In the genomic region with DNA sequence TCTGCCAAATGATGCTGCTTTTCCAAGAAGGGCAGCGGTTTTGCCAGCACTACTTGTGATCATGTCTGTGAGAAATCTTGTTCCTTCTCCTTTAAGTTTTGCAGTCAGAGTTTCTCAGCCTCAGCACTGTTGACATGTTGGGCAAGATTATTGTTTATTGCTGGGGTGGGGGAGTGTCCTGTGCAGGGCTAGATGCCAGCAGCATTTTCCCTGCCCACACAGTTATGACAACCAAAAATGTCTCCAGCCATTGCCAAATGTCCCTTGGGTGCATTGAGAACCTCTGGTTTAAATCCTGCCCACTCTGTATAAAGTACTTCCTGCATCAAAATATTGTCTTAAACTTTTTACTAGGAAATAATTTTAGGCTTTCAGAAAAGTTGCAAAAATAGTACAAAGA, we compare ENCODE assay signal across 23 cellular contexts. TPM values are rescaled to one million over a fixed set of nuclear protein-coding genes. Genes with fewer than 3 reads are reported as not detected.
"Had no signal": no experiment of that assay in that cellular context is flagged by ENCODE, and none has a peak within 500 bp of the region (broad histone marks: within the 10 kb centered on the region; RNA-seq: fewer than 3 reads in every experiment).

No MANE protein-coding gene starts in this region.

- DNase-seq: activated CD4-positive, alpha-beta T cell treated with anti-CD3 and anti-CD28 coated beads, Interleukin-2, amount 10 ng/mL, durations not matched to agents 7 days and 5 days; activated CD8-positive, alpha-beta memory T cell treated with anti-CD3 and anti-CD28 coated beads for 24 hours; activated CD8-positive, alpha-beta memory T cell treated with anti-CD3 and anti-CD28 coated beads, Interleukin-2, amount 50 U/mL, for 48 hours; activated effector memory CD4-positive, alpha-beta T cell treated with Interleukin-2 at 50 U/mL for 16 hours; activated naive CD4-positive, alpha-beta T cell treated with anti-CD3 and anti-CD28 coated beads, Interleukin-2, amount 10 ng/mL, durations not matched to agents 7 days and 5 days; activated naive CD8-positive, alpha-beta T cell treated with anti-CD3 and anti-CD28 coated beads, Interleukin-2, amount 50 U/mL, for 24 hours; activated T-cell treated with anti-CD3 and anti-CD28 coated beads, Interleukin-2, amount 50 U/mL, for 48 hours; effector memory CD8-positive, alpha-beta T cell; esophagus squamous epithelium; foreskin fibroblast; glutamatergic neuron; left lung; mesenchymal stem cell; naive thymus-derived CD4-positive, alpha-beta T cell; stimulated activated naive B cell treated with anti-CD40 and anti-IgM and Interleukin-4, amounts not matched to agents 10 μg/mL and 1 μg/mL and 100 μg/mL, for 72 hours; substantia nigra; T-helper 1 cell; T-helper 9 cell; tibial artery had no signal

- H3K36me3 ChIP-seq: cardiac muscle cell, esophagus squamous epithelium, left lung, tibial artery had no signal

- H3K27me3 ChIP-seq: esophagus squamous epithelium, left lung had no signal

- H3K4me3 Mint-ChIP-seq: activated CD4-positive, alpha-beta T cell treated with anti-CD3 and anti-CD28 coated beads, Interleukin-2, amount 10 ng/mL, durations not matched to agents 7 days and 5 days; activated naive CD4-positive, alpha-beta T cell treated with anti-CD3 and anti-CD28 coated beads, Interleukin-2, amount 10 ng/mL, durations not matched to agents 7 days and 5 days; activated naive CD8-positive, alpha-beta T cell treated with anti-CD3 and anti-CD28 coated beads, Interleukin-2, amount 50 U/mL, for 24 hours; effector memory CD8-positive, alpha-beta T cell; naive thymus-derived CD4-positive, alpha-beta T cell; stimulated activated naive B cell treated with anti-CD40 and anti-IgM and Interleukin-4, amounts not matched to agents 10 μg/mL and 1 μg/mL and 100 μg/mL, for 72 hours had no signal

- H3K9me3 ChIP-seq: left lung had no signal

- H3K27me3 Mint-ChIP-seq: activated CD4-positive, alpha-beta T cell treated with anti-CD3 and anti-CD28 coated beads, Interleukin-2, amount 10 ng/mL, durations not matched to agents 7 days and 5 days; activated naive CD4-positive, alpha-beta T cell treated with anti-CD3 and anti-CD28 coated beads, Interleukin-2, amount 10 ng/mL, durations not matched to agents 7 days and 5 days; activated naive CD8-positive, alpha-beta T cell treated with anti-CD3 and anti-CD28 coated beads, Interleukin-2, amount 50 U/mL, for 24 hours; stimulated activated naive B cell treated with anti-CD40 and anti-IgM and Interleukin-4, amounts not matched to agents 10 μg/mL and 1 μg/mL and 100 μg/mL, for 72 hours had no signal

- H3K36me3 Mint-ChIP-seq: activated naive CD4-positive, alpha-beta T cell treated with anti-CD3 and anti-CD28 coated beads, Interleukin-2, amount 10 ng/mL, durations not matched to agents 7 days and 5 days; naive thymus-derived CD4-positive, alpha-beta T cell had no signal

- H3K4me1 Mint-ChIP-seq: activated CD4-positive, alpha-beta T cell treated with anti-CD3 and anti-CD28 coated beads, Interleukin-2, amount 10 ng/mL, durations not matched to agents 7 days and 5 days; activated naive CD4-positive, alpha-beta T cell treated with anti-CD3 and anti-CD28 coated beads, Interleukin-2, amount 10 ng/mL, durations not matched to agents 7 days and 5 days; activated naive CD8-positive, alpha-beta T cell treated with anti-CD3 and anti-CD28 coated beads, Interleukin-2, amount 50 U/mL, for 24 hours; naive thymus-derived CD4-positive, alpha-beta T cell; stimulated activated naive B cell treated with anti-CD40 and anti-IgM and Interleukin-4, amounts not matched to agents 10 μg/mL and 1 μg/mL and 100 μg/mL, for 72 hours had no signal

- H3K4me1 ChIP-seq: left lung, parathyroid adenoma, tibial artery had no signal

- H3K27ac ChIP-seq: cardiac muscle cell, esophagus squamous epithelium, left lung, parathyroid adenoma, tibial artery had no signal

- H3K4me3 ChIP-seq: cardiac muscle cell, esophagus squamous epithelium, left lung, tibial artery had no signal

- H3K27ac Mint-ChIP-seq: activated CD4-positive, alpha-beta T cell treated with anti-CD3 and anti-CD28 coated beads, Interleukin-2, amount 10 ng/mL, durations not matched to agents 7 days and 5 days; activated naive CD4-positive, alpha-beta T cell treated with anti-CD3 and anti-CD28 coated beads, Interleukin-2, amount 10 ng/mL, durations not matched to agents 7 days and 5 days; activated naive CD8-positive, alpha-beta T cell treated with anti-CD3 and anti-CD28 coated beads, Interleukin-2, amount 50 U/mL, for 24 hours; effector memory CD8-positive, alpha-beta T cell; naive thymus-derived CD4-positive, alpha-beta T cell; stimulated activated naive B cell treated with anti-CD40 and anti-IgM and Interleukin-4, amounts not matched to agents 10 μg/mL and 1 μg/mL and 100 μg/mL, for 72 hours had no signal

- ATAC-seq: activated naive CD8-positive, alpha-beta T cell treated with anti-CD3 and anti-CD28 coated beads, Interleukin-2, amount 50 U/mL, for 24 hours; effector memory CD8-positive, alpha-beta T cell; left lung; naive thymus-derived CD4-positive, alpha-beta T cell; stimulated activated naive B cell treated with anti-CD40 and anti-IgM and Interleukin-4, amounts not matched to agents 10 μg/mL and 1 μg/mL and 100 μg/mL, for 72 hours had no signal

RNA-seq across cellular contexts. Expression of a gene that starts 20.0 kb away (rescaled TPM):
- total RNA-seq: activated CD4-positive, alpha-beta T cell treated with anti-CD3 and anti-CD28 coated beads, Interleukin-2, amount 10 ng/mL, durations not matched to agents 7 days and 5 days; dermis microvascular lymphatic vessel endothelial cell; naive thymus-derived CD4-positive, alpha-beta T cell had no signal
- polyA plus RNA-seq: keratinocyte; naive thymus-derived CD4-positive, alpha-beta T cell had no signal
